ENCODE assay signal across 8 cellular contexts in genomic region chr13:20566917-20567755, GRCh38. TPM values are rescaled to one million over a fixed set of nuclear protein-coding genes. Genes with fewer than 3 reads are reported as not detected.
DNase-seq lines count a peak whose midpoint lies in the region; ATAC-seq and TF ChIP-seq lines count a peak whose summit lies in the region.

A gene with protein sequence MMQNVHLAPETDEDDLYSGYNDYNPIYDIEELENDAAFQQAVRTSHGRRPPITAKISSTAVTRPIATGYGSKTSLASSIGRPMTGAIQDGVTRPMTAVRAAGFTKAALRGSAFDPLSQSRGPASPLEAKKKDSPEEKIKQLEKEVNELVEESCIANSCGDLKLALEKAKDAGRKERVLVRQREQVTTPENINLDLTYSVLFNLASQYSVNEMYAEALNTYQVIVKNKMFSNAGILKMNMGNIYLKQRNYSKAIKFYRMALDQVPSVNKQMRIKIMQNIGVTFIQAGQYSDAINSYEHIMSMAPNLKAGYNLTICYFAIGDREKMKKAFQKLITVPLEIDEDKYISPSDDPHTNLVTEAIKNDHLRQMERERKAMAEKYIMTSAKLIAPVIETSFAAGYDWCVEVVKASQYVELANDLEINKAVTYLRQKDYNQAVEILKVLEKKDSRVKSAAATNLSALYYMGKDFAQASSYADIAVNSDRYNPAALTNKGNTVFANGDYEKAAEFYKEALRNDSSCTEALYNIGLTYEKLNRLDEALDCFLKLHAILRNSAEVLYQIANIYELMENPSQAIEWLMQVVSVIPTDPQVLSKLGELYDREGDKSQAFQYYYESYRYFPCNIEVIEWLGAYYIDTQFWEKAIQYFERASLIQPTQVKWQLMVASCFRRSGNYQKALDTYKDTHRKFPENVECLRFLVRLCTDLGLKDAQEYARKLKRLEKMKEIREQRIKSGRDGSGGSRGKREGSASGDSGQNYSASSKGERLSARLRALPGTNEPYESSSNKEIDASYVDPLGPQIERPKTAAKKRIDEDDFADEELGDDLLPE (plus strand): TSS chr13:20567157. CDS start chr13:20574386, 7,229 bp downstream.

- H3K9me3 Mint-ChIP-seq in progenitor cell of endocrine pancreas (ENCODE audit: low read depth): peaks cover 9% of the 10 kb centered on the region

- H3K27me3 ChIP-seq in upper lobe of left lung: no peaks in the 10 kb centered on the region

- TF ChIP-seq POLR2A in GM15510 (IDR thresholded peaks at IDR 0.05; ENCODE audit: borderline replicate concordance, extremely low read depth, insufficient read length) (peak; percentile 68), upper lobe of left lung (IDR thresholded peaks at IDR 0.05) (peak in 3 of 4 donors; percentile 37 to 80 (median 79))

- peak within 1 kb of the TSS; percentile 95 for H3K4me3 Mint-ChIP-seq in progenitor cell of endocrine pancreas (ENCODE audit: low read depth)

- peak; percentile 85 for DNase-seq in NCI-H146 treated with DMSO at 0.1 percent for 48 hours (lab: John Stamatoyannopoulos, UW; ENCODE audit: unreplicated experiment)
- DNase-seq in T-helper 1 cell: peak; percentile 64 to 86 (median 70)
- DNase-seq in amniotic stem cell (lab: John Stamatoyannopoulos, UW): peak; percentile 78
- peak; percentile 95 for DNase-seq in left ventricle myocardium superior
- peak; percentile 84 for DNase-seq in progenitor cell of endocrine pancreas (ENCODE audit: low spot score, unreplicated experiment)
- DNase-seq in upper lobe of left lung: peak; percentile 89 to 98

- no peaks in the 10 kb centered on the region for H3K9me3 ChIP-seq in upper lobe of left lung

- ATAC-seq in HG02852 (IDR thresholded peaks at IDR 0.05; ENCODE audit: unreplicated experiment) (peak; percentile 90), left ventricle myocardium superior (peak; percentile 99), upper lobe of left lung (ENCODE audit: low FRiP score in 2 of 2) (peak; percentile 99)

- WGBS in upper lobe of left lung, 2 donors: 1 to 4% methylated on average over 16 to 39 of the region's 72 CpGs

- peaks cover 18% of the 10 kb centered on the region for H3K36me3 Mint-ChIP-seq in progenitor cell of endocrine pancreas (ENCODE audit: insufficient read depth)

- peaks cover 6 to 16% (median 9%) of the 10 kb centered on the region in 4 donors for H3K4me1 ChIP-seq in upper lobe of left lung

- peaks cover 7% of the 10 kb centered on the region for H3K4me1 Mint-ChIP-seq in progenitor cell of endocrine pancreas (ENCODE audit: low read depth)

- no peaks in the 10 kb centered on the region for H3K36me3 ChIP-seq in upper lobe of left lung

- H3K27ac ChIP-seq in upper lobe of left lung: peak within 1 kb of the TSS; percentile 87 to 95 (median 94)

- no peak for TF ChIP-seq CTCF in progenitor cell of endocrine pancreas (IDR thresholded peaks at IDR 0.05; ENCODE audit: unreplicated experiment)
- peak in 2 of 6 experiments; percentile 12 to 36 for TF ChIP-seq CTCF in upper lobe of left lung (IDR thresholded peaks at IDR 0.05)

- no peak for TF ChIP-seq EP300 in upper lobe of left lung (IDR thresholded peaks at IDR 0.05)

- H3K27ac Mint-ChIP-seq in progenitor cell of endocrine pancreas: peak within 1 kb of the TSS; percentile 99

- intact Hi-C loops in left ventricle myocardium superior (cut with micrococcal nuclease): no loop called here

- H3K4me3 ChIP-seq in upper lobe of left lung: peak within 1 kb of the TSS; percentile 40 to 75 (median 65)

- no peaks in the 10 kb centered on the region for H3K27me3 Mint-ChIP-seq in progenitor cell of endocrine pancreas

RNA-seq across cellular contexts. Expression of the gene that starts here (rescaled TPM):
- total RNA-seq in left ventricle myocardium superior (5.8 TPM), progenitor cell of endocrine pancreas (29.4 and 30.2 TPM in 2 replicates), upper lobe of left lung (10 to 100 TPM in 4 of 6 donors, 1 to 10 TPM in 2; 5.5 to 55.5 (median 15.5) TPM)

Comparison
In these comparisons a context has a peak if more than half of its experiments do, and no peak if none do; other contexts are left out.
1. Peak in every context shown above with its lines: DNase-seq, ATAC-seq, H3K4me3 ChIP-seq and H3K27ac ChIP-seq.